In the genomic region with DNA sequence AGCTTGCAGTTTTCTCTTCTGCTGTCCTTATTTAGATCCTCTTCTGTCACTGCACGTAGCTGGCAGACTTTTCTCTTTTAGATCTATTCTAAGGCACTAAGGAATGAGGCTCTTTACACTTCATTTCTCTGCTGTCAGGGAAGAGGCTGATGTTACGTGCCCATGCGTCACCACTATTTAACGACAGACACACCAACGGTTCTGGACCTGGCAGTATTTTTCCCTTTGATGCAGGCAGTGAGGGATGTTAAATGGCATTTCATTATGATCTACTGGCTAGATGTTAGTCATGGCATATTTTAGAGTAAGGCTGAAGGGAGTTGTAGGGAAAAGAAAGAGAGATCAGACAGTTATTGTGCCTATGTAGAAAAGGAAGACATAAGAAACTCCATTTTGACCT, we compare ENCODE assay signal across 1 cellular context.
TF ChIP-seq lines count a peak whose summit lies in the region.

No MANE protein-coding gene starts in this region.

TF ChIP-seq in IMR-90, 13 proteins besides CTCF, POLR2A, EP300 and RAD21:
- TF ChIP-seq, protein P1, sequence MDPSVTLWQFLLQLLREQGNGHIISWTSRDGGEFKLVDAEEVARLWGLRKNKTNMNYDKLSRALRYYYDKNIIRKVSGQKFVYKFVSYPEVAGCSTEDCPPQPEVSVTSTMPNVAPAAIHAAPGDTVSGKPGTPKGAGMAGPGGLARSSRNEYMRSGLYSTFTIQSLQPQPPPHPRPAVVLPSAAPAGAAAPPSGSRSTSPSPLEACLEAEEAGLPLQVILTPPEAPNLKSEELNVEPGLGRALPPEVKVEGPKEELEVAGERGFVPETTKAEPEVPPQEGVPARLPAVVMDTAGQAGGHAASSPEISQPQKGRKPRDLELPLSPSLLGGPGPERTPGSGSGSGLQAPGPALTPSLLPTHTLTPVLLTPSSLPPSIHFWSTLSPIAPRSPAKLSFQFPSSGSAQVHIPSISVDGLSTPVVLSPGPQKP (IDR thresholded peaks at IDR 0.05; ENCODE audit: borderline replicate concordance, low read depth, low read length), result no peak
- TF ChIP-seq FOS (IDR thresholded peaks at IDR 0.05; ENCODE audit: low read depth, low read length) (no peak), NFE2L2 (IDR thresholded peaks at IDR 0.05; ENCODE audit: low read depth, low read length) (no peak), MXI1 (IDR thresholded peaks at IDR 0.05; ENCODE audit: borderline replicate concordance, low read depth, low read length) (no peak), CHD1 (IDR thresholded peaks at IDR 0.05; ENCODE audit: low read depth, low read length) (no peak), CEBPB (IDR thresholded peaks at IDR 0.05; ENCODE audit: low read depth, low read length) (no peak), MAZ (IDR thresholded peaks at IDR 0.05; ENCODE audit: borderline replicate concordance, low read depth, low read length) (no peak), RFX5 (IDR thresholded peaks at IDR 0.05; ENCODE audit: low read depth, low read length) (no peak), RCOR1 (IDR thresholded peaks at IDR 0.05; ENCODE audit: insufficient replicate concordance, low read length) (no peak), MAFK (IDR thresholded peaks at IDR 0.05; ENCODE audit: low read depth, low read length) (no peak), BHLHE40 (IDR thresholded peaks at IDR 0.05; ENCODE audit: low read depth, low read length) (no peak), SMC3 (IDR thresholded peaks at IDR 0.05; ENCODE audit: low read depth, low read length) (no peak)
- TF ChIP-seq, protein P2, sequence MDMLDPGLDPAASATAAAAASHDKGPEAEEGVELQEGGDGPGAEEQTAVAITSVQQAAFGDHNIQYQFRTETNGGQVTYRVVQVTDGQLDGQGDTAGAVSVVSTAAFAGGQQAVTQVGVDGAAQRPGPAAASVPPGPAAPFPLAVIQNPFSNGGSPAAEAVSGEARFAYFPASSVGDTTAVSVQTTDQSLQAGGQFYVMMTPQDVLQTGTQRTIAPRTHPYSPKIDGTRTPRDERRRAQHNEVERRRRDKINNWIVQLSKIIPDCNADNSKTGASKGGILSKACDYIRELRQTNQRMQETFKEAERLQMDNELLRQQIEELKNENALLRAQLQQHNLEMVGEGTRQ (IDR thresholded peaks at IDR 0.05; ENCODE audit: low read depth, low read length), result no peak
